25 cellular contexts compared by ENCODE assay signal in genomic region chr20:43535370-43536004, GRCh38. TPM values are rescaled to one million over a fixed set of nuclear protein-coding genes. Genes with fewer than 3 reads are reported as not detected.
A peak's percentile ranks its signal among the peaks of the same experiment; 100 is the strongest.
DNase-seq lines count a peak whose midpoint lies in the region; ATAC-seq, FAIRE-seq and TF ChIP-seq lines count a peak whose summit lies in the region.
"Had no signal": no experiment of that assay in that cellular context is flagged by ENCODE, and none has a peak within 500 bp of the region (broad histone marks: within the 10 kb centered on the region; RNA-seq: fewer than 3 reads in every experiment).

No MANE protein-coding gene starts in this region.

- H3K9me3 ChIP-seq in HepG2 (ENCODE audit: low read length) (no peaks in the 10 kb centered on the region), right lobe of liver (no peaks in the 10 kb centered on the region)
- H3K9me3 ChIP-seq: BLaER1 had no signal

- no peak overlapping the region for H3K4me3 Mint-ChIP-seq in progenitor cell of endocrine pancreas (ENCODE audit: low read depth)
- no peak overlapping the region for H3K4me3 Mint-ChIP-seq in activated CD4-positive, alpha-beta T cell treated with anti-CD3 and anti-CD28 coated beads, Interleukin-2, amount 10 ng/mL, durations not matched to agents 24 days and 14 days
- H3K4me3 Mint-ChIP-seq: B cell; CD4-positive, CD25-positive, alpha-beta regulatory T cell; CD8-positive, alpha-beta T cell; H9 had no signal

- H3K36me3 Mint-ChIP-seq in progenitor cell of endocrine pancreas (ENCODE audit: insufficient read depth): no peaks in the 10 kb centered on the region
- H3K36me3 Mint-ChIP-seq in activated CD4-positive, alpha-beta T cell treated with anti-CD3 and anti-CD28 coated beads, Interleukin-2, amount 10 ng/mL, durations not matched to agents 24 days and 14 days (ENCODE audit: low read depth): peaks cover 3% of the 10 kb centered on the region
- H3K36me3 Mint-ChIP-seq: CD4-positive, CD25-positive, alpha-beta regulatory T cell had no signal

- DNase-seq in HepG2 (ENCODE audit: low spot score) (no peak), right lobe of liver (no peak), left lobe of liver (ENCODE audit: low spot score) (peak; percentile 19), progenitor cell of endocrine pancreas (ENCODE audit: low spot score, unreplicated experiment) (no peak), superior temporal gyrus (ENCODE audit: extremely low spot score) (no peak), NCI-H345 treated with DMSO at 0.1 percent for 48 hours (lab: John Stamatoyannopoulos, UW; ENCODE audit: unreplicated experiment) (no peak)
- no peak for DNase-seq in activated CD4-positive, alpha-beta T cell treated with anti-CD3 and anti-CD28 coated beads, Interleukin-2, amount 10 ng/mL, durations not matched to agents 24 days and 14 days
- DNase-seq: CD4-positive, CD25-positive, alpha-beta regulatory T cell; CD8-positive, alpha-beta T cell; DMS 273 treated with DMSO at 0.1 percent for 48 hours; DMS79; EL; GDM1; GM23248; H9 had no signal

- no peaks in the 10 kb centered on the region for H3K27me3 Mint-ChIP-seq in progenitor cell of endocrine pancreas
- no peaks in the 10 kb centered on the region for H3K27me3 Mint-ChIP-seq in activated CD4-positive, alpha-beta T cell treated with anti-CD3 and anti-CD28 coated beads, Interleukin-2, amount 10 ng/mL, durations not matched to agents 24 days and 14 days
- H3K27me3 Mint-ChIP-seq: B cell; CD4-positive, CD25-positive, alpha-beta regulatory T cell had no signal

- no peaks in the 10 kb centered on the region for H3K9me3 Mint-ChIP-seq in progenitor cell of endocrine pancreas (ENCODE audit: low read depth)
- H3K9me3 Mint-ChIP-seq in activated CD4-positive, alpha-beta T cell treated with anti-CD3 and anti-CD28 coated beads, Interleukin-2, amount 10 ng/mL, durations not matched to agents 24 days and 14 days: no peaks in the 10 kb centered on the region
- H3K9me3 Mint-ChIP-seq: CD4-positive, CD25-positive, alpha-beta regulatory T cell; CD8-positive, alpha-beta T cell; H9 had no signal

- 68% methylated on average over 7 of the region's 7 CpGs for WGBS in HepG2 (ENCODE audit: low lambda C conversion rate)
- 90% methylated on average over 6 of the region's 7 CpGs for WGBS in right lobe of liver (ENCODE audit: insufficient coverage, low coverage, low lambda C conversion rate, missing lambda C conversion rate)

- TF ChIP-seq RAD21 in HepG2 (CRISPR knock-in tag; IDR thresholded peaks at IDR 0.05): no peak

- no peaks in the 10 kb centered on the region for H3K4me1 Mint-ChIP-seq in progenitor cell of endocrine pancreas (ENCODE audit: low read depth)
- H3K4me1 Mint-ChIP-seq in activated CD4-positive, alpha-beta T cell treated with anti-CD3 and anti-CD28 coated beads, Interleukin-2, amount 10 ng/mL, durations not matched to agents 24 days and 14 days: no peaks in the 10 kb centered on the region
- H3K4me1 Mint-ChIP-seq: H9 had no signal

- H3K4me2 ChIP-seq in HepG2 (ENCODE audit: low read depth, low read length): no peak overlapping the region; the same call in 1 of the 2 replicates
- H3K4me2 ChIP-seq: BLaER1 had no signal

- in situ Hi-C loops in HepG2 (cut with HindIII; ENCODE audit: extremely low pct_ligation_motif_present, low pct_unique_long_range_greater_than_20kb): loop anchor here (5.0 kb wide), 1 partner anchor 157 kb away; no protein-coding TSS in a partner anchor

- no peaks in the 10 kb centered on the region for H4K20me1 ChIP-seq in HepG2 (ENCODE audit: insufficient read depth, low read length)
- H4K20me1 ChIP-seq: BLaER1 had no signal

- TF ChIP-seq EP300 in HepG2 (IDR thresholded peaks at IDR 0.05; ENCODE audit: low read depth in 2 of 2, low read length in 2 of 2): no peak
- no peak for TF ChIP-seq EP300 in HepG2 (CRISPR knock-in tag; IDR thresholded peaks at IDR 0.05; ENCODE audit: borderline replicate concordance)

- intact Hi-C loops in HepG2 (cut with micrococcal nuclease; ENCODE audit: unreplicated experiment) (no loop called here), right lobe of liver (cut with DNase I) (loop anchor here (10.0 kb wide), 2 partner anchors 149 to 159 kb away; no protein-coding TSS in a partner anchor)
- intact Hi-C loops in activated CD4-positive, alpha-beta T cell treated with anti-CD3 and anti-CD28 coated beads, Interleukin-2, amount 10 ng/mL, durations not matched to agents 24 days and 14 days (cut with micrococcal nuclease): no loop called here

- H3K4me3 ChIP-seq in HepG2 (replicated peaks in 1 of 3; ENCODE audit: insufficient read depth in 1 of 3, low read depth in 2 of 3, low read length in 3 of 3) (no peak overlapping the region), right lobe of liver (no peak overlapping the region)
- H3K4me3 ChIP-seq: BLaER1, GM12878, GM23248 had no signal

- TF ChIP-seq POLR2A in HepG2 (IDR thresholded peaks at IDR 0.05; ENCODE audit: insufficient read depth in 1 of 2, low read depth in 2 of 2, low read length in 2 of 2) (no peak), right lobe of liver (IDR thresholded peaks at IDR 0.05) (no peak)

- H2AFZ ChIP-seq in HepG2 (ENCODE audit: low read length): no peak overlapping the region
- H2AFZ ChIP-seq: GM23248 had no signal

- peak overlapping the region; percentile 27 for H3K27ac Mint-ChIP-seq in progenitor cell of endocrine pancreas
- H3K27ac Mint-ChIP-seq in activated CD4-positive, alpha-beta T cell treated with anti-CD3 and anti-CD28 coated beads, Interleukin-2, amount 10 ng/mL, durations not matched to agents 24 days and 14 days: no peak overlapping the region
- H3K27ac Mint-ChIP-seq: B cell; CD8-positive, alpha-beta T cell had no signal

- no peaks in the 10 kb centered on the region; a peak in 1 of 5 replicates for H3K27me3 ChIP-seq in HepG2 (ENCODE audit: control insufficient read depth in 1 of 2, insufficient read depth in 2 of 2, low read length in 2 of 2)
- H3K27me3 ChIP-seq in right lobe of liver: no peaks in the 10 kb centered on the region
- H3K27me3 ChIP-seq: BLaER1 had no signal

- ATAC-seq in HepG2 (no peak), right lobe of liver (no peak), left lobe of liver (no peak)
- ATAC-seq: CD8-positive, alpha-beta T cell; GM12878; HCT116 had no signal

- no peaks in the 10 kb centered on the region for H3K79me2 ChIP-seq in HepG2 (ENCODE audit: insufficient read depth, low read length)

- BruUV-seq in HepG2 (replicated peaks; lab: Mats Ljungman, UMichigan): no TSS peak

- POLR2A ChIA-PET in HepG2 (lab: Yijun Ruan, JAX): interaction anchor here (1.1 to 12.5 kb wide), 5 partner anchors 22 to 118 kb away, joined by 3 to 224 read pairs (median 4); partner anchors contain the start of genes SGK2 and SRSF6

- FAIRE-seq in HepG2 (lab: Jason Lieb, UNC): no peak
- FAIRE-seq: A204.1, D721Med, GM12878, GM19239, H1 had no signal

- no peak overlapping the region for H3K27ac ChIP-seq in HepG2 (ENCODE audit: extremely low read length, insufficient read depth, low read length)
- H3K27ac ChIP-seq in right lobe of liver: no peak overlapping the region
- H3K27ac ChIP-seq: 22Rv1, BLaER1, C4-2B, GM23248 had no signal

- TF ChIP-seq CTCF in HepG2 (CRISPR knock-in tag; IDR thresholded peaks at IDR 0.05) (no peak), right lobe of liver (IDR thresholded peaks at IDR 0.05) (no peak), progenitor cell of endocrine pancreas (IDR thresholded peaks at IDR 0.05; ENCODE audit: unreplicated experiment) (no peak)

- peaks cover 0 to 4% of the 10 kb centered on the region in 2 experiments; a peak in 2 of 5 replicates for H3K36me3 ChIP-seq in HepG2 (replicated peaks in 1 of 2; ENCODE audit: control insufficient read depth in 1 of 2, insufficient read depth in 2 of 2, low read length in 2 of 2)
- no peaks in the 10 kb centered on the region for H3K36me3 ChIP-seq in right lobe of liver

- CTCF ChIA-PET in HepG2 (lab: Yijun Ruan, JAX; ENCODE audit: low intra/inter-chr PET ratio, low total read pairs): no interaction called here

- no peak overlapping the region for H3K9ac ChIP-seq in HepG2 (ENCODE audit: insufficient read depth, low read depth, low read length)
- H3K9ac ChIP-seq: BLaER1, GM23248 had no signal

- H3K4me1 ChIP-seq in HepG2 (ENCODE audit: insufficient read depth, low read length) (peaks cover 55% of the 10 kb centered on the region), right lobe of liver (peaks cover 0 to 16% (median 7%) of the 10 kb centered on the region in 4 donors)
- H3K4me1 ChIP-seq: BLaER1 had no signal

RNA-seq across cellular contexts. Expression of gene SGK2, which starts 23.3 kb away (rescaled TPM):
- total RNA-seq in HepG2 (2016; rRNA removed; fragmentation: Illumina TruSeq; extraction: Trizol): 29.4 and 34.3 TPM in 2 replicates
- total RNA-seq in HepG2 (2016; cell fraction: cytosol; rRNA removed; fragmentation: Illumina TruSeq; extraction: Trizol; ENCODE audit: low read depth): 8.6 and 11.8 TPM in 2 replicates
- 29.7 and 31.2 TPM in 2 replicates for total RNA-seq in HepG2 (2016; cell fraction: insoluble cytoplasmic fraction; rRNA removed; fragmentation: Illumina TruSeq; extraction: Trizol)
- 25.9 and 26.5 TPM in 2 replicates for total RNA-seq in HepG2 (2016; cell fraction: membrane; rRNA removed; fragmentation: Illumina TruSeq; extraction: Trizol)
- total RNA-seq in HepG2 (2016; cell fraction: nucleus; rRNA removed; fragmentation: Illumina TruSeq; extraction: Trizol): 19.8 and 26.8 TPM in 2 replicates
- polyA plus RNA-seq in HepG2 (2011; rRNA removed): 6.2 and 12.6 TPM in 2 replicates
- polyA plus RNA-seq in HepG2 (2011; cell fraction: cytosol; rRNA removed): 3.9 and 5.3 TPM in 2 replicates
- polyA plus RNA-seq in HepG2 (2011; cell fraction: nucleus; rRNA removed): 24.1 and 26.7 TPM in 2 replicates
- polyA plus RNA-seq in HepG2 (2012): 6.9 and 8.9 TPM in 2 replicates
- polyA plus RNA-seq in HepG2 (2016; cell fraction: cytosol; fragmentation: Illumina TruSeq; extraction: Trizol; ENCODE audit: low read depth): 5.2 and 5.4 TPM in 2 replicates
- polyA plus RNA-seq in HepG2 (2016; cell fraction: insoluble cytoplasmic fraction; fragmentation: Illumina TruSeq; extraction: Trizol; ENCODE audit: low read depth): 21.3 and 23.7 TPM in 2 replicates
- 14.3 and 14.5 TPM in 2 replicates for polyA plus RNA-seq in HepG2 (2016; cell fraction: membrane; fragmentation: Illumina TruSeq; extraction: Trizol; ENCODE audit: low read depth)
- polyA plus RNA-seq in HepG2 (2016; cell fraction: nucleus; fragmentation: Illumina TruSeq; extraction: Trizol; ENCODE audit: insufficient read depth, low read depth): 36.0 and 42.8 TPM in 2 replicates
- polyA minus RNA-seq in HepG2 (2011; rRNA and poly(A)+ RNA removed; ENCODE audit: low replicate concordance): 1.3 and 17.3 TPM in 2 replicates
- 4.6 and 10.9 TPM in 2 replicates for polyA minus RNA-seq in HepG2 (2011; cell fraction: cytosol; rRNA and poly(A)+ RNA removed)
- 16.4 and 18.5 TPM in 2 replicates for polyA minus RNA-seq in HepG2 (2011; cell fraction: nucleus; rRNA and poly(A)+ RNA removed)
- total RNA-seq in right lobe of liver: 10 to 100 TPM; 47.3 to 80.2 (median 66.9) TPM
- total RNA-seq in left lobe of liver: 81.1 TPM
- 8.7 and 8.9 TPM in 2 replicates for total RNA-seq in progenitor cell of endocrine pancreas
- 0.23 TPM in 1 of 2 replicates, not detected in the other for total RNA-seq in activated CD4-positive, alpha-beta T cell treated with anti-CD3 and anti-CD28 coated beads, Interleukin-2, amount 10 ng/mL, durations not matched to agents 24 days and 14 days
- total RNA-seq: GM23248, H1, H9 had no signal
- polyA plus RNA-seq: CD4-positive, CD25-positive, alpha-beta regulatory T cell; GM23248 had no signal

RNA-seq across cellular contexts. Expression of gene L3MBTL1, which starts 28.0 kb away (rescaled TPM):
- total RNA-seq in HepG2 (2016; rRNA removed; fragmentation: Illumina TruSeq; extraction: Trizol): 2.4 and 9.0 TPM in 2 replicates
- total RNA-seq in HepG2 (2016; cell fraction: cytosol; rRNA removed; fragmentation: Illumina TruSeq; extraction: Trizol; ENCODE audit: low read depth): 2.7 and 2.9 TPM in 2 replicates
- total RNA-seq in HepG2 (2016; cell fraction: insoluble cytoplasmic fraction; rRNA removed; fragmentation: Illumina TruSeq; extraction: Trizol): 1.7 and 8.3 TPM in 2 replicates
- 1.8 and 3.0 TPM in 2 replicates for total RNA-seq in HepG2 (2016; cell fraction: membrane; rRNA removed; fragmentation: Illumina TruSeq; extraction: Trizol)
- total RNA-seq in HepG2 (2016; cell fraction: nucleus; rRNA removed; fragmentation: Illumina TruSeq; extraction: Trizol): 19.0 and 22.4 TPM in 2 replicates
- 17.8 and 23.8 TPM in 2 replicates for polyA plus RNA-seq in HepG2 (2011; rRNA removed)
- 2.3 and 3.0 TPM in 2 replicates for polyA plus RNA-seq in HepG2 (2011; cell fraction: cytosol; rRNA removed)
- polyA plus RNA-seq in HepG2 (2011; cell fraction: nucleus; rRNA removed): 165 and 173 TPM in 2 replicates
- 11.7 and 15.2 TPM in 2 replicates for polyA plus RNA-seq in HepG2 (2012)
- 0.17 and 0.46 TPM in 2 replicates for polyA plus RNA-seq in HepG2 (2016; cell fraction: cytosol; fragmentation: Illumina TruSeq; extraction: Trizol; ENCODE audit: low read depth)
- 1.1 and 1.9 TPM in 2 replicates for polyA plus RNA-seq in HepG2 (2016; cell fraction: insoluble cytoplasmic fraction; fragmentation: Illumina TruSeq; extraction: Trizol; ENCODE audit: low read depth)
- polyA plus RNA-seq in HepG2 (2016; cell fraction: membrane; fragmentation: Illumina TruSeq; extraction: Trizol; ENCODE audit: low read depth): 0.76 and 0.97 TPM in 2 replicates
- 27.6 and 31.6 TPM in 2 replicates for polyA plus RNA-seq in HepG2 (2016; cell fraction: nucleus; fragmentation: Illumina TruSeq; extraction: Trizol; ENCODE audit: insufficient read depth, low read depth)
- polyA minus RNA-seq in HepG2 (2011; rRNA and poly(A)+ RNA removed; ENCODE audit: low replicate concordance): 21.5 and 30.3 TPM in 2 replicates
- polyA minus RNA-seq in HepG2 (2011; cell fraction: cytosol; rRNA and poly(A)+ RNA removed): 2.5 TPM in 2 replicates
- polyA minus RNA-seq in HepG2 (2011; cell fraction: nucleus; rRNA and poly(A)+ RNA removed): 70.9 and 90.3 TPM in 2 replicates
- 1 to 10 TPM; 1.2 to 3.2 (median 2.4) TPM for total RNA-seq in right lobe of liver
- total RNA-seq in left lobe of liver: 3.6 TPM
- total RNA-seq in progenitor cell of endocrine pancreas: 42.8 and 45.7 TPM in 2 replicates
- 8.8 and 9.9 TPM in 2 replicates for total RNA-seq in activated CD4-positive, alpha-beta T cell treated with anti-CD3 and anti-CD28 coated beads, Interleukin-2, amount 10 ng/mL, durations not matched to agents 24 days and 14 days

RNA-seq across cellular contexts. Expression of gene IFT52, which starts 55.2 kb away (rescaled TPM):
- total RNA-seq in HepG2 (2016; rRNA removed; fragmentation: Illumina TruSeq; extraction: Trizol): 64.0 and 80.6 TPM in 2 replicates
- total RNA-seq in HepG2 (2016; cell fraction: cytosol; rRNA removed; fragmentation: Illumina TruSeq; extraction: Trizol; ENCODE audit: low read depth): 77.1 and 79.7 TPM in 2 replicates
- 66.3 and 80.0 TPM in 2 replicates for total RNA-seq in HepG2 (2016; cell fraction: insoluble cytoplasmic fraction; rRNA removed; fragmentation: Illumina TruSeq; extraction: Trizol)
- 101 and 102 TPM in 2 replicates for total RNA-seq in HepG2 (2016; cell fraction: membrane; rRNA removed; fragmentation: Illumina TruSeq; extraction: Trizol)
- 36.2 and 38.4 TPM in 2 replicates for total RNA-seq in HepG2 (2016; cell fraction: nucleus; rRNA removed; fragmentation: Illumina TruSeq; extraction: Trizol)
- polyA plus RNA-seq in HepG2 (2011; rRNA removed): 36.9 and 48.0 TPM in 2 replicates
- polyA plus RNA-seq in HepG2 (2011; cell fraction: cytosol; rRNA removed): 35.4 and 36.4 TPM in 2 replicates
- 22.2 and 22.4 TPM in 2 replicates for polyA plus RNA-seq in HepG2 (2011; cell fraction: nucleus; rRNA removed)
- 31.1 and 41.7 TPM in 2 replicates for polyA plus RNA-seq in HepG2 (2012)
- 83.2 and 85.7 TPM in 2 replicates for polyA plus RNA-seq in HepG2 (2016; cell fraction: cytosol; fragmentation: Illumina TruSeq; extraction: Trizol; ENCODE audit: low read depth)
- 91.0 and 94.9 TPM in 2 replicates for polyA plus RNA-seq in HepG2 (2016; cell fraction: insoluble cytoplasmic fraction; fragmentation: Illumina TruSeq; extraction: Trizol; ENCODE audit: low read depth)
- 85.8 and 88.2 TPM in 2 replicates for polyA plus RNA-seq in HepG2 (2016; cell fraction: membrane; fragmentation: Illumina TruSeq; extraction: Trizol; ENCODE audit: low read depth)
- 41.4 and 43.4 TPM in 2 replicates for polyA plus RNA-seq in HepG2 (2016; cell fraction: nucleus; fragmentation: Illumina TruSeq; extraction: Trizol; ENCODE audit: insufficient read depth, low read depth)
- 53.4 and 59.7 TPM in 2 replicates for polyA minus RNA-seq in HepG2 (2011; rRNA and poly(A)+ RNA removed; ENCODE audit: low replicate concordance)
- 15.6 and 20.1 TPM in 2 replicates for polyA minus RNA-seq in HepG2 (2011; cell fraction: cytosol; rRNA and poly(A)+ RNA removed)
- 21.4 and 26.9 TPM in 2 replicates for polyA minus RNA-seq in HepG2 (2011; cell fraction: nucleus; rRNA and poly(A)+ RNA removed)
- total RNA-seq in right lobe of liver: 1 to 10 TPM; 3.4 to 6.0 (median 4.1) TPM
- total RNA-seq in left lobe of liver: 4.4 TPM
- total RNA-seq in progenitor cell of endocrine pancreas: 56.6 and 61.4 TPM in 2 replicates
- total RNA-seq in activated CD4-positive, alpha-beta T cell treated with anti-CD3 and anti-CD28 coated beads, Interleukin-2, amount 10 ng/mL, durations not matched to agents 24 days and 14 days: 18.6 and 20.7 TPM in 2 replicates

Comparison
In these comparisons a context has a peak if more than half of its experiments do, and no peak if none do; other contexts are left out.
1. intact Hi-C loops: an anchor here in right lobe of liver (10.0 kb wide); none called in HepG2 and activated CD4-positive, alpha-beta T cell treated with anti-CD3 and anti-CD28 coated beads, Interleukin-2, amount 10 ng/mL, durations not matched to agents 24 days and 14 days.